9 cellular contexts compared by ENCODE assay signal in genomic region chr5:149141224-149141956, GRCh38. TPM values are rescaled to one million over a fixed set of nuclear protein-coding genes. Genes with fewer than 3 reads are reported as not detected.
DNase-seq lines count a peak whose midpoint lies in the region; ATAC-seq and TF ChIP-seq lines count a peak whose summit lies in the region.
"Had no signal": no experiment of that assay in that cellular context is flagged by ENCODE, and none has a peak within 500 bp of the region (broad histone marks: within the 10 kb centered on the region; RNA-seq: fewer than 3 reads in every experiment).

Gene ABLIM3 (plus strand): TSS chr5:149141493. CDS start chr5:149142096, 603 bp downstream.

- H3K27ac ChIP-seq in fibroblast of lung (ENCODE audit: insufficient read depth, low read length): peak within 1 kb of the TSS; percentile 88
- no peak within 1 kb of the TSS for H3K27ac ChIP-seq in naive thymus-derived CD4-positive, alpha-beta T cell (ENCODE audit: low read depth, low read length)

- H3K4me3 Mint-ChIP-seq in activated T-helper 17 cell treated with anti-CD3 and anti-CD28 coated beads, Interleukin-2, amount 50 U/mL, for 72 hours: peak within 1 kb of the TSS; percentile 50
- H3K4me3 Mint-ChIP-seq in naive thymus-derived CD4-positive, alpha-beta T cell: peak within 1 kb of the TSS; percentile 11 to 79 (median 62)
- peak within 1 kb of the TSS; percentile 41 for H3K4me3 Mint-ChIP-seq in stimulated activated effector memory CD8-positive, alpha-beta T cell treated with anti-CD3 and anti-CD28 coated beads, Interleukin-12 subunit alpha, Interleukin-12 subunit beta, amount 100 ng/mL, for 72 hours
- H3K4me3 Mint-ChIP-seq: T-helper 1 cell treated with Interleukin-12 subunit alpha and Interleukin-12 subunit beta and Interleukin-4 antibody, amounts not matched to agents 30 μg/mL and 1 μg/mL, for 36 hours had no signal

- peaks cover under 1% of the 10 kb centered on the region for H3K4me1 ChIP-seq in fibroblast of lung (ENCODE audit: control insufficient read depth, extremely low read depth, insufficient read depth, low read length)
- H3K4me1 ChIP-seq in naive thymus-derived CD4-positive, alpha-beta T cell (ENCODE audit: control insufficient read depth in 2 of 2, insufficient read depth in 2 of 2, low read length in 2 of 2): peaks cover 3 to 4% of the 10 kb centered on the region in 2 donors

- H3K27me3 Mint-ChIP-seq in activated T-helper 17 cell treated with anti-CD3 and anti-CD28 coated beads, Interleukin-2, amount 50 U/mL, for 72 hours: peaks cover 7% of the 10 kb centered on the region
- H3K27me3 Mint-ChIP-seq in naive thymus-derived CD4-positive, alpha-beta T cell: peaks cover 5 to 58% (median 28%) of the 10 kb centered on the region in 5 donors

- TF ChIP-seq CTCF in fibroblast of lung (conservative IDR thresholded peaks at IDR 0.05 in 1 of 2, IDR thresholded peaks at IDR 0.05 in 1 of 2; ENCODE audit: low read depth in 1 of 2, low read length in 2 of 2): peak; percentile 56 to 76

- peak within 1 kb of the TSS; percentile 50 to 99 (median 78) for H3K4me3 ChIP-seq in fibroblast of lung (replicated peaks in 1 of 4; ENCODE audit: control extremely low read depth in 1 of 4, insufficient read depth in 1 of 4, low read depth in 3 of 4, low read length in 4 of 4)
- H3K4me3 ChIP-seq in naive thymus-derived CD4-positive, alpha-beta T cell (ENCODE audit: low read length): peak within 1 kb of the TSS; percentile 62

- DNase-seq in AG20443 (ENCODE audit: low spot score) (peak; percentile 93), OCI-M1 (lab: John Stamatoyannopoulos, UW) (peak; percentile 72), fibroblast of lung (ENCODE audit: low read depth in 2 of 2) (peak in 1 of 2 donors; percentile 74)
- peak; percentile 49 to 87 (median 74) for DNase-seq in naive thymus-derived CD4-positive, alpha-beta T cell
- DNase-seq in stimulated activated effector memory CD8-positive, alpha-beta T cell treated with anti-CD3 and anti-CD28 coated beads, Interleukin-12 subunit alpha, Interleukin-12 subunit beta, amount 100 ng/mL, for 72 hours (ENCODE audit: low spot score in 2 of 2): peak; percentile 88 to 91

- H3K27ac Mint-ChIP-seq in activated T-helper 17 cell treated with anti-CD3 and anti-CD28 coated beads, Interleukin-2, amount 50 U/mL, for 72 hours: no peak within 1 kb of the TSS
- peak within 1 kb of the TSS in 1 of 9 donors; percentile 71 for H3K27ac Mint-ChIP-seq in naive thymus-derived CD4-positive, alpha-beta T cell
- H3K27ac Mint-ChIP-seq in stimulated activated effector memory CD8-positive, alpha-beta T cell treated with anti-CD3 and anti-CD28 coated beads, Interleukin-12 subunit alpha, Interleukin-12 subunit beta, amount 100 ng/mL, for 72 hours: no peak within 1 kb of the TSS
- H3K27ac Mint-ChIP-seq: T-helper 1 cell treated with Interleukin-12 subunit alpha and Interleukin-12 subunit beta and Interleukin-4 antibody, amounts not matched to agents 30 μg/mL and 1 μg/mL, for 36 hours had no signal

- H2AFZ ChIP-seq in fibroblast of lung (ENCODE audit: low read length): peak within 1 kb of the TSS; percentile 62

- no peaks in the 10 kb centered on the region for H3K9me3 ChIP-seq in fibroblast of lung (ENCODE audit: control insufficient read depth, insufficient read depth, low read depth, low read length)
- H3K9me3 ChIP-seq in naive thymus-derived CD4-positive, alpha-beta T cell (ENCODE audit: control insufficient read depth in 2 of 3, low read length in 3 of 3): no peaks in the 10 kb centered on the region

- H3K9me3 Mint-ChIP-seq in activated T-helper 17 cell treated with anti-CD3 and anti-CD28 coated beads, Interleukin-2, amount 50 U/mL, for 72 hours: no peaks in the 10 kb centered on the region
- peaks cover 0 to 3% (median 0%) of the 10 kb centered on the region in 11 donors for H3K9me3 Mint-ChIP-seq in naive thymus-derived CD4-positive, alpha-beta T cell
- no peaks in the 10 kb centered on the region for H3K9me3 Mint-ChIP-seq in stimulated activated effector memory CD8-positive, alpha-beta T cell treated with anti-CD3 and anti-CD28 coated beads, Interleukin-12 subunit alpha, Interleukin-12 subunit beta, amount 100 ng/mL, for 72 hours
- H3K9me3 Mint-ChIP-seq: T-helper 1 cell treated with Interleukin-12 subunit alpha and Interleukin-12 subunit beta and Interleukin-4 antibody, amounts not matched to agents 30 μg/mL and 1 μg/mL, for 36 hours had no signal

- CTCF ChIA-PET in naive thymus-derived CD4-positive, alpha-beta T cell (lab: Charles Lee): interaction anchor here (0.6 to 9.8 kb wide), 17 partner anchors 9 to 132 kb away, joined by 3 to 142 read pairs (median 5); partner anchors contain the start of gene AFAP1L1

- POLR2A ChIA-PET in naive thymus-derived CD4-positive, alpha-beta T cell (lab: Charles Lee): interaction anchor here (1.8 kb wide), 1 partner anchor 123 kb away, joined by 5 read pairs; no protein-coding TSS in a partner anchor

- no peaks in the 10 kb centered on the region for H3K4me1 Mint-ChIP-seq in activated T-helper 17 cell treated with anti-CD3 and anti-CD28 coated beads, Interleukin-2, amount 50 U/mL, for 72 hours
- peaks cover 0 to 6% (median 0%) of the 10 kb centered on the region in 7 donors for H3K4me1 Mint-ChIP-seq in naive thymus-derived CD4-positive, alpha-beta T cell
- peaks cover 11% of the 10 kb centered on the region for H3K4me1 Mint-ChIP-seq in stimulated activated effector memory CD8-positive, alpha-beta T cell treated with anti-CD3 and anti-CD28 coated beads, Interleukin-12 subunit alpha, Interleukin-12 subunit beta, amount 100 ng/mL, for 72 hours

- H4K20me1 ChIP-seq in fibroblast of lung (ENCODE audit: control insufficient read depth, extremely low read depth, insufficient read depth, low read length): no peaks in the 10 kb centered on the region

- peaks cover 42% of the 10 kb centered on the region for H3K79me2 ChIP-seq in fibroblast of lung (ENCODE audit: control insufficient read depth, insufficient read depth, low read length)

- H3K36me3 ChIP-seq in fibroblast of lung (ENCODE audit: control insufficient read depth, insufficient read depth, low read length): no peaks in the 10 kb centered on the region
- no peaks in the 10 kb centered on the region for H3K36me3 ChIP-seq in naive thymus-derived CD4-positive, alpha-beta T cell (ENCODE audit: control insufficient read depth in 2 of 3, insufficient read depth in 3 of 3, low read length in 3 of 3)

- H3K36me3 Mint-ChIP-seq in activated T-helper 17 cell treated with anti-CD3 and anti-CD28 coated beads, Interleukin-2, amount 50 U/mL, for 72 hours (ENCODE audit: low read depth): no peaks in the 10 kb centered on the region
- H3K36me3 Mint-ChIP-seq in naive thymus-derived CD4-positive, alpha-beta T cell: no peaks in the 10 kb centered on the region
- no peaks in the 10 kb centered on the region for H3K36me3 Mint-ChIP-seq in stimulated activated effector memory CD8-positive, alpha-beta T cell treated with anti-CD3 and anti-CD28 coated beads, Interleukin-12 subunit alpha, Interleukin-12 subunit beta, amount 100 ng/mL, for 72 hours

- H3K9ac ChIP-seq in fibroblast of lung (ENCODE audit: insufficient read depth, low read length): peak within 1 kb of the TSS; percentile 89

- H3K4me2 ChIP-seq in fibroblast of lung (ENCODE audit: extremely low read depth, insufficient read depth, low read length): peak within 1 kb of the TSS; percentile 73

- intact Hi-C loops in naive thymus-derived CD4-positive, alpha-beta T cell (cut with micrococcal nuclease): loop anchor here (1.0 to 5.0 kb wide), 6 partner anchors 99 to 423 kb away; no protein-coding TSS in a partner anchor

- ATAC-seq in GM19025 (IDR thresholded peaks at IDR 0.05; ENCODE audit: low read depth, unreplicated experiment): peak; percentile 86
- ATAC-seq in HG03280 (IDR thresholded peaks at IDR 0.05; ENCODE audit: unreplicated experiment): peak; percentile 91
- ATAC-seq in activated T-helper 17 cell treated with anti-CD3 and anti-CD28 coated beads, Interleukin-2, amount 50 U/mL, for 72 hours (replicated peaks): peak; percentile 94
- peak; percentile 96 for ATAC-seq in naive thymus-derived CD4-positive, alpha-beta T cell
- peak; percentile 90 for ATAC-seq in stimulated activated effector memory CD8-positive, alpha-beta T cell treated with anti-CD3 and anti-CD28 coated beads, Interleukin-12 subunit alpha, Interleukin-12 subunit beta, amount 100 ng/mL, for 72 hours

- H3K27me3 ChIP-seq in fibroblast of lung (ENCODE audit: control insufficient read depth, insufficient read depth, low read length): no peaks in the 10 kb centered on the region
- H3K27me3 ChIP-seq in naive thymus-derived CD4-positive, alpha-beta T cell (ENCODE audit: control insufficient read depth in 2 of 2, insufficient read depth in 2 of 2, low read length in 2 of 2): peaks cover 0 to 4% of the 10 kb centered on the region in 2 donors

RNA-seq across cellular contexts. Expression of gene ABLIM3, which starts in this region (rescaled TPM):
- total RNA-seq in activated T-helper 17 cell treated with anti-CD3 and anti-CD28 coated beads, Interleukin-2, amount 50 U/mL, for 72 hours: under 1 TPM; 0.41 to 0.61 TPM
- 37.2 and 48.1 TPM in 2 replicates for total RNA-seq in fibroblast of lung
- 49.9 and 67.8 TPM in 2 replicates for polyA plus RNA-seq in fibroblast of lung
- polyA plus RNA-seq in fibroblast of lung (2012): 56.3 and 70.6 TPM in 2 replicates
- 124 and 233 TPM in 2 replicates for polyA minus RNA-seq in fibroblast of lung (ENCODE audit: low replicate concordance)
- total RNA-seq in naive thymus-derived CD4-positive, alpha-beta T cell: 1 to 10 TPM in 1 of 5 experiments, under 1 TPM in 1, not detected in 3; 0.08 to 1.3 TPM
- not detected for polyA plus RNA-seq in naive thymus-derived CD4-positive, alpha-beta T cell

Comparison
In these comparisons a context has a peak if more than half of its experiments do, and no peak if none do; other contexts are left out.
1. RNA of gene ABLIM3 (total RNA-seq): 37.2 to 48.1 TPM in fibroblast of lung; 0.41 to 0.61 TPM in activated T-helper 17 cell treated with anti-CD3 and anti-CD28 coated beads, Interleukin-2, amount 50 U/mL, for 72 hours and 0.08 to 1.3 TPM in naive thymus-derived CD4-positive, alpha-beta T cell; every median in the first group is over 10 times any median in the second.
2. RNA of gene ABLIM3 (polyA plus RNA-seq): 49.9 to 70.6 TPM in fibroblast of lung; not detected in naive thymus-derived CD4-positive, alpha-beta T cell; every median in the first group is over 10 times any median in the second.
3. Peak in ATAC-seq in activated T-helper 17 cell treated with anti-CD3 and anti-CD28 coated beads, Interleukin-2, amount 50 U/mL, for 72 hours; RNA of the gene not detected or under 1 TPM.
4. Peak in every context shown above with its lines, with median percentiles within 50 percentile points of each other: ATAC-seq and H3K4me3 Mint-ChIP-seq.